In genomic region chr11:131962818-131963217, GRCh38 we compare ENCODE assay signal across 37 cellular contexts.
"Had no signal": no experiment of that assay in that cellular context is flagged by ENCODE, and none has a peak within 500 bp of the region (broad histone marks: within the 10 kb centered on the region; RNA-seq: fewer than 3 reads in every experiment).

No MANE protein-coding gene starts in this region.

- H3K36me3 Mint-ChIP-seq: activated naive CD4-positive, alpha-beta T cell treated with anti-CD3 and anti-CD28 coated beads, Interleukin-2, amount 10 ng/mL, durations not matched to agents 7 days and 5 days; activated naive CD4-positive, alpha-beta T cell treated with anti-CD3 and anti-CD28 coated beads, Interleukin-2, amount 50 U/mL, for 24 hours; activated naive CD8-positive, alpha-beta T cell; activated naive CD8-positive, alpha-beta T cell treated with anti-CD3 and anti-CD28 coated beads for 36 hours; activated naive CD8-positive, alpha-beta T cell treated with anti-CD3 and anti-CD28 coated beads, Interleukin-2, amount 10 ng/mL, durations not matched to agents 7 days and 5 days had no signal

- H3K27me3 Mint-ChIP-seq: activated naive CD4-positive, alpha-beta T cell treated with anti-CD3 and anti-CD28 coated beads, Interleukin-2, amount 10 ng/mL, durations not matched to agents 7 days and 5 days; activated naive CD4-positive, alpha-beta T cell treated with anti-CD3 and anti-CD28 coated beads, Interleukin-2, amount 50 U/mL, for 24 hours; activated naive CD8-positive, alpha-beta T cell; activated naive CD8-positive, alpha-beta T cell treated with anti-CD3 and anti-CD28 coated beads for 36 hours; activated naive CD8-positive, alpha-beta T cell treated with anti-CD3 and anti-CD28 coated beads, Interleukin-2, amount 10 ng/mL, durations not matched to agents 7 days and 5 days; activated naive CD8-positive, alpha-beta T cell treated with anti-CD3 and anti-CD28 coated beads, Interleukin-2, amount 50 U/mL, for 24 hours; activated T-cell treated with anti-CD3 and anti-CD28 coated beads, Interleukin-2, amount 50 U/mL, for 24 hours; central memory CD8-positive, alpha-beta T cell had no signal

- H3K4me1 ChIP-seq: adrenal gland, ascending aorta, body of pancreas had no signal

- H3K9me3 Mint-ChIP-seq: activated naive CD8-positive, alpha-beta T cell treated with anti-CD3 and anti-CD28 coated beads for 36 hours; activated naive CD8-positive, alpha-beta T cell treated with anti-CD3 and anti-CD28 coated beads, Interleukin-2, amount 10 ng/mL, durations not matched to agents 7 days and 5 days; activated T-cell treated with anti-CD3 and anti-CD28 coated beads, Interleukin-2, amount 50 U/mL, for 24 hours; activated T-cell treated with anti-CD3 and anti-CD28 coated beads, Interleukin-2, amount 50 U/mL, for 4 hours; activated T-cell treated with anti-CD3 and anti-CD28 coated beads, Interleukin-2, amount 50 U/mL, for 72 hours; activated T-helper 2 cell treated with anti-CD3 and anti-CD28 coated beads, Interferon-gamma antibody, Interleukin-2, Interleukin-4, amounts not matched to agents 10 μg/mL and 5 μg/mL and 100 μg/mL, durations not matched to agents 14 hours and 24 hours and 36 hours had no signal

- DNase-seq: activated effector memory CD4-positive, alpha-beta T cell treated with anti-CD3 and anti-CD28 coated beads, Interleukin-2, amount 50 U/mL, for 16 hours; activated effector memory CD4-positive, alpha-beta T cell treated with Interleukin-2 at 50 U/mL for 16 hours; activated gamma-delta T cell; activated gamma-delta T cell treated with Interleukin-2 at 50 U/mL for 16 hours; activated naive CD4-positive, alpha-beta T cell; activated naive CD4-positive, alpha-beta T cell treated with anti-CD3 and anti-CD28 coated beads for 36 hours; activated naive CD4-positive, alpha-beta T cell treated with anti-CD3 and anti-CD28 coated beads, Interleukin-2, amount 10 ng/mL, durations not matched to agents 7 days and 5 days; activated naive CD4-positive, alpha-beta T cell treated with anti-CD3 and anti-CD28 coated beads, Interleukin-2, amount 50 U/mL, for 16 hours; activated naive CD4-positive, alpha-beta T cell treated with Interleukin-2 at 50 U/mL for 16 hours; activated naive CD8-positive, alpha-beta T cell treated with anti-CD3 and anti-CD28 coated beads for 36 hours; activated naive CD8-positive, alpha-beta T cell treated with anti-CD3 and anti-CD28 coated beads, Interleukin-2, amount 10 ng/mL, durations not matched to agents 7 days and 5 days; activated naive CD8-positive, alpha-beta T cell treated with anti-CD3 and anti-CD28 coated beads, Interleukin-2, amount 50 U/mL, for 24 hours; activated T-cell treated with anti-CD3 and anti-CD28 coated beads for 4 hours; activated T-cell treated with anti-CD3 and anti-CD28 coated beads, Interleukin-2, amount 50 U/mL, for 1 hour; activated T-cell treated with anti-CD3 and anti-CD28 coated beads, Interleukin-2, amount 50 U/mL, for 24 hours; activated T-cell treated with anti-CD3 and anti-CD28 coated beads, Interleukin-2, amount 50 U/mL, for 4 hours; activated T-cell treated with anti-CD3 and anti-CD28 coated beads, Interleukin-2, amount 50 U/mL, for 48 hours; activated T-cell treated with anti-CD3 and anti-CD28 coated beads, Interleukin-2, amount 50 U/mL, for 72 hours; adrenal gland; amniotic stem cell; amygdala; anterior cingulate cortex; aorta; body of pancreas; brain microvascular endothelial cell; central memory CD4-positive, alpha-beta T cell; cerebellar nuclear complex had no signal

- H3K27me3 ChIP-seq: adrenal gland, ascending aorta, body of pancreas, brain microvascular endothelial cell had no signal

- H3K4me3 ChIP-seq: adrenal gland, ascending aorta, body of pancreas, cardiac muscle cell had no signal

- H3K36me3 ChIP-seq: adrenal gland, ascending aorta, cardiac muscle cell had no signal

- H3K27ac ChIP-seq: adrenal gland, ascending aorta, body of pancreas, brain microvascular endothelial cell, cardiac muscle cell had no signal

- H3K9me3 ChIP-seq: adrenal gland, ascending aorta, body of pancreas had no signal

- ATAC-seq: activated naive CD4-positive, alpha-beta T cell treated with anti-CD3 and anti-CD28 coated beads, Interleukin-2, amount 50 U/mL, for 72 hours; activated naive CD8-positive, alpha-beta T cell treated with anti-CD3 and anti-CD28 coated beads, Interleukin-2, amount 50 U/mL, for 24 hours; activated T-cell treated with anti-CD3 and anti-CD28 coated beads, Interleukin-2, amount 50 U/mL, for 4 hours; activated T-cell treated with anti-CD3 and anti-CD28 coated beads, Interleukin-2, amount 50 U/mL, for 72 hours; activated T-helper 17 cell treated with anti-CD3 and anti-CD28 coated beads, Interleukin-2, amount 50 U/mL, for 72 hours; body of pancreas had no signal

- H3K27ac Mint-ChIP-seq: activated naive CD4-positive, alpha-beta T cell treated with anti-CD3 and anti-CD28 coated beads for 36 hours; activated naive CD4-positive, alpha-beta T cell treated with anti-CD3 and anti-CD28 coated beads, Interleukin-2, amount 10 ng/mL, durations not matched to agents 7 days and 5 days; activated naive CD4-positive, alpha-beta T cell treated with anti-CD3 and anti-CD28 coated beads, Interleukin-2, amount 50 U/mL, for 24 hours; activated naive CD4-positive, alpha-beta T cell treated with anti-CD3 and anti-CD28 coated beads, Interleukin-2, amount 50 U/mL, for 72 hours; activated naive CD8-positive, alpha-beta T cell; activated naive CD8-positive, alpha-beta T cell treated with anti-CD3 and anti-CD28 coated beads for 36 hours; activated naive CD8-positive, alpha-beta T cell treated with anti-CD3 and anti-CD28 coated beads, Interleukin-2, amount 10 ng/mL, durations not matched to agents 7 days and 5 days; activated naive CD8-positive, alpha-beta T cell treated with anti-CD3 and anti-CD28 coated beads, Interleukin-2, amount 50 U/mL, for 24 hours; activated T-cell treated with anti-CD3 and anti-CD28 coated beads, Interleukin-2, amount 50 U/mL, for 24 hours; activated T-cell treated with anti-CD3 and anti-CD28 coated beads, Interleukin-2, amount 50 U/mL, for 72 hours; activated T-helper 1 cell treated with anti-CD3 and anti-CD28 coated beads, Interleukin-12 subunit alpha, Interleukin-12 subunit beta, Interleukin-2, Interleukin-4 antibody, amounts not matched to agents 30 ng/mL and 10 ng/mL and 1 ng/mL, durations not matched to agents 14 hours and 24 hours and 36 hours; activated T-helper 17 cell treated with anti-CD3 and anti-CD28 coated beads, Interleukin-2, amount 50 U/mL, for 72 hours; activated T-helper 2 cell treated with anti-CD3 and anti-CD28 coated beads, Interferon-gamma antibody, Interleukin-2, Interleukin-4, amounts not matched to agents 10 μg/mL and 5 μg/mL and 100 μg/mL, durations not matched to agents 14 hours and 24 hours and 36 hours; brain had no signal

- H3K4me1 Mint-ChIP-seq: activated naive CD4-positive, alpha-beta T cell treated with anti-CD3 and anti-CD28 coated beads, Interleukin-2, amount 10 ng/mL, durations not matched to agents 7 days and 5 days; activated naive CD4-positive, alpha-beta T cell treated with anti-CD3 and anti-CD28 coated beads, Interleukin-2, amount 50 U/mL, for 24 hours; activated naive CD8-positive, alpha-beta T cell treated with anti-CD3 and anti-CD28 coated beads for 36 hours; activated naive CD8-positive, alpha-beta T cell treated with anti-CD3 and anti-CD28 coated beads, Interleukin-2, amount 10 ng/mL, durations not matched to agents 7 days and 5 days; activated naive CD8-positive, alpha-beta T cell treated with anti-CD3 and anti-CD28 coated beads, Interleukin-2, amount 50 U/mL, for 24 hours; activated T-helper 17 cell treated with anti-CD3 and anti-CD28 coated beads, Interleukin-2, amount 50 U/mL, for 72 hours; central memory CD8-positive, alpha-beta T cell had no signal

- H3K4me3 Mint-ChIP-seq: activated naive CD4-positive, alpha-beta T cell treated with anti-CD3 and anti-CD28 coated beads for 36 hours; activated naive CD4-positive, alpha-beta T cell treated with anti-CD3 and anti-CD28 coated beads, Interleukin-2, amount 10 ng/mL, durations not matched to agents 7 days and 5 days; activated naive CD4-positive, alpha-beta T cell treated with anti-CD3 and anti-CD28 coated beads, Interleukin-2, amount 50 U/mL, for 24 hours; activated naive CD8-positive, alpha-beta T cell; activated naive CD8-positive, alpha-beta T cell treated with anti-CD3 and anti-CD28 coated beads for 36 hours; activated naive CD8-positive, alpha-beta T cell treated with anti-CD3 and anti-CD28 coated beads, Interleukin-2, amount 10 ng/mL, durations not matched to agents 7 days and 5 days; activated naive CD8-positive, alpha-beta T cell treated with anti-CD3 and anti-CD28 coated beads, Interleukin-2, amount 50 U/mL, for 24 hours; activated T-cell treated with anti-CD3 and anti-CD28 coated beads, Interleukin-2, amount 50 U/mL, for 24 hours; activated T-cell treated with anti-CD3 and anti-CD28 coated beads, Interleukin-2, amount 50 U/mL, for 4 hours; activated T-cell treated with anti-CD3 and anti-CD28 coated beads, Interleukin-2, amount 50 U/mL, for 72 hours; activated T-helper 1 cell treated with anti-CD3 and anti-CD28 coated beads, Interleukin-12 subunit alpha, Interleukin-12 subunit beta, Interleukin-2, Interleukin-4 antibody, amounts not matched to agents 30 ng/mL and 10 ng/mL and 1 ng/mL, durations not matched to agents 14 hours and 24 hours and 36 hours; activated T-helper 17 cell treated with anti-CD3 and anti-CD28 coated beads, Interleukin-2, amount 50 U/mL, for 72 hours; brain; central memory CD8-positive, alpha-beta T cell had no signal
